Comparison of ENCODE assay signal across 13 cellular contexts in the genomic region with DNA sequence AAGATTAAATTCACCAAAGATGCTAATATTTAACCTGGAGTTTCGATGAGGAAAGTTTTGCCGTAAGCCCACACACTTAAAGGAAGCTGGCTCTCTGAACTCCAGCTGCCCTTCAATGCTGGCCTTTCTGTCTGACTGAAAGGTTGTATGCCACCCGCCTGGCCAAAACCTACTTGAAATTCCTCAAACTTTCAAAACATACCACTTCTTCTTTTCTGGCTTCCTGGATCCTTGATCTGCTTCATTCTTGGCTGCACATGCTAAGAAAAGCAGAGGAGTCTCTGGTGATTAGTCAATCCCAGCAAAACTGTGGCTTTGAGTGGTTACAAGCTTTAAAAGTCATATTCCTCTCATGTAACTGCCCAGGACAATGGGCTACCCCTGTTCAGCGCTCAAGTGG.
A peak's percentile ranks its signal among the peaks of the same experiment; 100 is the strongest.
DNase-seq lines count a peak whose midpoint lies in the region; ATAC-seq and TF ChIP-seq lines count a peak whose summit lies in the region.
"Had no signal": no experiment of that assay in that cellular context is flagged by ENCODE, and none has a peak within 500 bp of the region (broad histone marks: within the 10 kb centered on the region; RNA-seq: fewer than 3 reads in every experiment).

No MANE protein-coding gene starts in this region.

- no peak overlapping the region for H3K4me3 Mint-ChIP-seq in chondrocyte (ENCODE audit: unreplicated experiment)
- H3K4me3 Mint-ChIP-seq: activated naive CD4-positive, alpha-beta T cell treated with anti-CD3 and anti-CD28 coated beads for 36 hours had no signal

- 23 to 48% methylated on average over 4 of the region's 4 CpGs for WGBS in lung, 2 donors
- WGBS in suprapubic skin: 90% methylated on average over 4 of the region's 4 CpGs

- ATAC-seq in GM18861 (IDR thresholded peaks at IDR 0.05; ENCODE audit: unreplicated experiment) (peak; percentile 81), HG02571 (IDR thresholded peaks at IDR 0.05; ENCODE audit: unreplicated experiment) (peak; percentile 55), HG03575 (IDR thresholded peaks at IDR 0.05; ENCODE audit: extremely low read depth, insufficient number of reproducible peaks, low FRiP score, unreplicated experiment) (peak; percentile 74), lung (ENCODE audit: insufficient read depth, low FRiP score) (peak; percentile 85)

- H3K36me3 ChIP-seq in lung (ENCODE audit: control insufficient read depth in 2 of 2, insufficient read depth in 2 of 2, low read length in 2 of 2): no peaks in the 10 kb centered on the region
- no peaks in the 10 kb centered on the region for H3K36me3 ChIP-seq in suprapubic skin

- H3K9me3 ChIP-seq in lung (ENCODE audit: control insufficient read depth in 2 of 2, insufficient read depth in 1 of 2, low read length in 1 of 2) (peaks cover 0 to 1% of the 10 kb centered on the region in 2 donors), suprapubic skin (no peaks in the 10 kb centered on the region)
- H3K9me3 ChIP-seq: testis had no signal

- H3K4me3 ChIP-seq in lung (no peak overlapping the region), suprapubic skin (no peak overlapping the region)
- H3K4me3 ChIP-seq: testis had no signal

- peaks cover 4% of the 10 kb centered on the region for H3K27me3 Mint-ChIP-seq in chondrocyte (ENCODE audit: low read depth)

- H3K27ac ChIP-seq in lung (ENCODE audit: low read depth in 1 of 2, low read length in 1 of 2) (no peak overlapping the region), suprapubic skin (no peak overlapping the region)
- H3K27ac ChIP-seq: epithelial cell of prostate, testis had no signal

- peak; percentile 57 for DNase-seq in lung (ENCODE audit: low spot score)
- DNase-seq in COLO829 (ENCODE audit: low spot score): no peak
- no peak for DNase-seq in chondrocyte (ENCODE audit: low spot score)
- DNase-seq in suprapubic skin (ENCODE audit: low spot score in 2 of 2): no peak
- DNase-seq in NCI-H774 (lab: John Stamatoyannopoulos, UW): no peak
- DNase-seq: activated naive CD4-positive, alpha-beta T cell treated with anti-CD3 and anti-CD28 coated beads for 36 hours; DMS53; NCI-H2029 treated with DMSO at 0.1 percent for 48 hours; testis had no signal

- H3K4me1 Mint-ChIP-seq in chondrocyte (ENCODE audit: low read depth): peaks cover 28% of the 10 kb centered on the region

- TF ChIP-seq CTCF in lung (IDR thresholded peaks at IDR 0.05; ENCODE audit: control extremely low read depth, extremely low read depth) (no peak), chondrocyte (IDR thresholded peaks at IDR 0.05) (no peak), suprapubic skin (IDR thresholded peaks at IDR 0.05) (no peak)

- no peak for TF ChIP-seq POLR2A in suprapubic skin (IDR thresholded peaks at IDR 0.05)

- H3K27ac Mint-ChIP-seq in chondrocyte (ENCODE audit: unreplicated experiment): no peak overlapping the region
- H3K27ac Mint-ChIP-seq: activated naive CD4-positive, alpha-beta T cell treated with anti-CD3 and anti-CD28 coated beads for 36 hours had no signal

- no peaks in the 10 kb centered on the region for H3K36me3 Mint-ChIP-seq in chondrocyte (ENCODE audit: low read depth)

- H3K4me1 ChIP-seq in lung (ENCODE audit: control insufficient read depth in 2 of 2, insufficient read depth in 2 of 2, low read length in 2 of 2) (no peaks in the 10 kb centered on the region), suprapubic skin (no peaks in the 10 kb centered on the region)
- H3K4me1 ChIP-seq: testis had no signal

- TF ChIP-seq EP300 in suprapubic skin (IDR thresholded peaks at IDR 0.05): no peak

- H3K27me3 ChIP-seq in lung (ENCODE audit: control insufficient read depth, insufficient read depth): no peaks in the 10 kb centered on the region
- no peaks in the 10 kb centered on the region for H3K27me3 ChIP-seq in suprapubic skin
- H3K27me3 ChIP-seq: testis had no signal

- H3K9me3 Mint-ChIP-seq in chondrocyte (ENCODE audit: low read depth): no peaks in the 10 kb centered on the region
- H3K9me3 Mint-ChIP-seq: activated naive CD4-positive, alpha-beta T cell treated with anti-CD3 and anti-CD28 coated beads for 36 hours had no signal
